ENCODE assay signal across 8 cellular contexts in genomic region chr3:142596726-142597088, GRCh38. TPM values are rescaled to one million over a fixed set of nuclear protein-coding genes. Genes with fewer than 3 reads are reported as not detected.
DNase-seq lines count a peak whose midpoint lies in the region; ATAC-seq and TF ChIP-seq lines count a peak whose summit lies in the region.

No MANE protein-coding gene starts in this region.

- BruUV-seq in PC-9 (replicated peaks; lab: Mats Ljungman, UMichigan): TSS peak; percentile 44

- H3K79me2 ChIP-seq in DOHH2 (ENCODE audit: control insufficient read depth, low read length) (peaks cover 23% of the 10 kb centered on the region), PC-9 (ENCODE audit: low read depth) (peaks cover 35% of the 10 kb centered on the region)

- H3K4me3 ChIP-seq in DOHH2 (ENCODE audit: low read length) (peak overlapping the region; percentile 79), PC-9 (peak overlapping the region; percentile 73), esophagus (ENCODE audit: low read depth in 1 of 2, low read length in 2 of 2) (peak overlapping the region; percentile 73 to 81)

- H3K9me3 ChIP-seq in DOHH2 (ENCODE audit: control insufficient read depth, insufficient read depth, low read length): no peaks in the 10 kb centered on the region
- H3K9me3 ChIP-seq in PC-9 (ENCODE audit: insufficient read depth, low read depth): no peaks in the 10 kb centered on the region
- no peaks in the 10 kb centered on the region for H3K9me3 ChIP-seq in esophagus (ENCODE audit: control insufficient read depth in 2 of 2, insufficient read depth in 1 of 2, low read depth in 1 of 2, low read length in 1 of 2)

- H4K20me1 ChIP-seq in DOHH2 (ENCODE audit: control insufficient read depth, insufficient read depth, low read depth, low read length) (no peaks in the 10 kb centered on the region), PC-9 (ENCODE audit: insufficient read depth) (no peaks in the 10 kb centered on the region)

- H2AFZ ChIP-seq in PC-9: peak overlapping the region; percentile 86

- H3F3A ChIP-seq in DOHH2 (ENCODE audit: control insufficient read depth, insufficient read depth) (no peaks in the 10 kb centered on the region), PC-9 (ENCODE audit: insufficient read depth, low read depth) (peaks cover 19% of the 10 kb centered on the region; the same call in 1 of the 2 replicates)

- H3K27me3 ChIP-seq in DOHH2 (ENCODE audit: control insufficient read depth, low read length) (no peaks in the 10 kb centered on the region), PC-9 (ENCODE audit: insufficient read depth, low read depth) (no peaks in the 10 kb centered on the region), esophagus (ENCODE audit: control insufficient read depth in 1 of 2, insufficient read depth in 2 of 2, low read length in 2 of 2) (no peaks in the 10 kb centered on the region)

- in situ Hi-C loops in GM13976 (cut with MboI; ENCODE audit: low sequenced_read_pairs, unreplicated experiment): no loop called here

- TF ChIP-seq CTCF in DOHH2 (IDR thresholded peaks at IDR 0.05; ENCODE audit: low read depth, low read length, poor library complexity, severe bottlenecking) (peak; percentile 7), PC-9 (conservative IDR thresholded peaks at IDR 0.05) (no peak), GM13976 (IDR thresholded peaks at IDR 0.05; ENCODE audit: borderline replicate concordance, control extremely low read depth, extremely low read depth, insufficient read depth, missing control alignments) (no peak)

- CTCF ChIA-PET in PC-9 (lab: Charles Lee): no interaction called here

- H3K27ac ChIP-seq in DOHH2 (ENCODE audit: low read depth, low read length) (no peak overlapping the region), PC-9 (peak overlapping the region; percentile 91), esophagus (ENCODE audit: low read depth in 2 of 2, low read length in 1 of 2) (peak overlapping the region; percentile 26 to 44)

- H3K4me2 ChIP-seq in DOHH2 (ENCODE audit: low read length): peak overlapping the region; percentile 72
- H3K4me2 ChIP-seq in PC-9: peak overlapping the region; percentile 94

- no peaks in the 10 kb centered on the region for H3K36me3 ChIP-seq in DOHH2 (ENCODE audit: control insufficient read depth, low read length)
- H3K36me3 ChIP-seq in PC-9 (ENCODE audit: low read depth): 0 out of 2 replicates have a peak, but pooled peaks cover 4% of the 10 kb centered on the region
- no peaks in the 10 kb centered on the region for H3K36me3 ChIP-seq in esophagus (ENCODE audit: control insufficient read depth in 2 of 2, insufficient read depth in 2 of 2, low read length in 1 of 2)

- no peak for DNase-seq in PC-9
- DNase-seq in pons (ENCODE audit: low spot score): peak; percentile 4
- no peak for DNase-seq in Kasumi-1 (lab: John Stamatoyannopoulos, UW)
- no peak for DNase-seq in GM13976 (ENCODE audit: low spot score)
- no peak for DNase-seq in NK-92 treated with Interleukin-12 subunit alpha and Interleukin-12 subunit beta, amount 100 ng/mL, for 24 hours (lab: John Stamatoyannopoulos, UW)

- H3K9me2 ChIP-seq in DOHH2 (replicated peaks; ENCODE audit: control insufficient read depth, low read length) (no peaks in the 10 kb centered on the region), PC-9 (ENCODE audit: insufficient read depth) (no peaks in the 10 kb centered on the region)

- H3K4me1 ChIP-seq in DOHH2 (ENCODE audit: control insufficient read depth, low read length) (peaks cover 29% of the 10 kb centered on the region), PC-9 (replicated peaks; ENCODE audit: insufficient read depth) (peaks cover 30% of the 10 kb centered on the region), esophagus (ENCODE audit: control insufficient read depth in 2 of 2, insufficient read depth in 2 of 2, low read length in 1 of 2) (peaks cover 0 to 2% of the 10 kb centered on the region in 2 donors)

- POLR2A ChIA-PET in PC-9 (lab: Charles Lee; ENCODE audit: unreplicated experiment): interaction anchor here (0.6 to 0.7 kb wide), 2 partner anchors 401 to 404 kb away, joined by 3 to 9 read pairs; no protein-coding TSS in a partner anchor

- intact Hi-C loops in PC-9 (cut with micrococcal nuclease; ENCODE audit: unreplicated experiment): loop anchor here (1.0 to 5.0 kb wide), 4 partner anchors 17 to 128 kb away; partner anchors contain the start of genes ATR and TRPC1

- WGBS in esophagus, 2 donors: 12 to 14% methylated on average over 5 of the region's 5 CpGs

- ATAC-seq in GM21786 (IDR thresholded peaks at IDR 0.05; ENCODE audit: unreplicated experiment): no peak

RNA-seq across cellular contexts. Expression of gene PLS1, which starts 0.5 kb away (rescaled TPM):
- total RNA-seq in PC-9 (2021): 50.4 and 53.8 TPM in 2 replicates
- polyA plus RNA-seq in esophagus: 1 to 10 TPM; 5.9 to 8.0 TPM

RNA-seq across cellular contexts. Expression of gene ATR, which starts 18.2 kb away (rescaled TPM):
- total RNA-seq in PC-9 (2021): 28.3 and 33.3 TPM in 2 replicates
- 10 to 100 TPM in 1 of 2 donors, 1 to 10 TPM in 1; 6.3 to 14.5 TPM for polyA plus RNA-seq in esophagus
